22 cellular contexts compared by ENCODE assay signal in genomic region chr17:10460062-10460461, GRCh38. TPM values are rescaled to one million over a fixed set of nuclear protein-coding genes. Genes with fewer than 3 reads are reported as not detected.
A peak's percentile ranks its signal among the peaks of the same experiment; 100 is the strongest.
DNase-seq lines count a peak whose midpoint lies in the region; ATAC-seq and TF ChIP-seq lines count a peak whose summit lies in the region.
"Had no signal": no experiment of that assay in that cellular context is flagged by ENCODE, and none has a peak within 500 bp of the region (broad histone marks: within the 10 kb centered on the region; RNA-seq: fewer than 3 reads in every experiment).

No MANE protein-coding gene starts in this region.

- H3K27me3 Mint-ChIP-seq in GM23338 (ENCODE audit: insufficient read depth, low read depth, poor library complexity) (no peaks in the 10 kb centered on the region), WTC11 (ENCODE audit: low read depth) (no peaks in the 10 kb centered on the region)
- peaks cover 27 to 33% of the 10 kb centered on the region in 2 donors for H3K27me3 Mint-ChIP-seq in effector memory CD8-positive, alpha-beta T cell
- H3K27me3 Mint-ChIP-seq: CD4-positive, CD25-positive, alpha-beta regulatory T cell had no signal

- H3F3A ChIP-seq in GM23338 (replicated peaks; ENCODE audit: low read depth) = no peaks in the 10 kb centered on the region

- H3K9me3 Mint-ChIP-seq in GM23338 = peaks cover 3% of the 10 kb centered on the region; the same call in 1 of the 3 replicates
- H3K9me3 Mint-ChIP-seq in WTC11 = peaks cover 9% of the 10 kb centered on the region
- no peaks in the 10 kb centered on the region for H3K9me3 Mint-ChIP-seq in effector memory CD8-positive, alpha-beta T cell

- ATAC-seq in GM23338 = no peak
- no peak for ATAC-seq in WTC11
- no peak for ATAC-seq in effector memory CD8-positive, alpha-beta T cell (replicated peaks)
- no peak for ATAC-seq in GM19467 (IDR thresholded peaks at IDR 0.05; ENCODE audit: unreplicated experiment)

- no peaks in the 10 kb centered on the region for H3K27me3 ChIP-seq in GM23338 (ENCODE audit: insufficient read depth)
- H3K27me3 ChIP-seq in hepatocyte = peaks cover 5% of the 10 kb centered on the region
- peaks cover 0 to 18% (median 0%) of the 10 kb centered on the region in 7 donors for H3K27me3 ChIP-seq in spleen (replicated peaks in 1 of 7)
- H3K27me3 ChIP-seq: BE2C, BLaER1 had no signal

- H3K4me2 ChIP-seq in GM23338 (no peak overlapping the region), hepatocyte (no peak overlapping the region)
- H3K4me2 ChIP-seq: BLaER1 had no signal

- intact Hi-C loops in spleen (cut with DNase I; ENCODE audit: low total_unique reads) = no loop called here

- no peaks in the 10 kb centered on the region for H4K20me1 ChIP-seq in GM23338 (replicated peaks; ENCODE audit: insufficient read depth)
- H4K20me1 ChIP-seq in hepatocyte (ENCODE audit: insufficient read depth, poor library complexity, severe bottlenecking) = no peaks in the 10 kb centered on the region
- H4K20me1 ChIP-seq: BLaER1 had no signal

- DNase-seq in GM23338 (ENCODE audit: low spot score) = no peak
- peak; percentile 20 for DNase-seq in HuH-7 (ENCODE audit: low spot score)
- no peak for DNase-seq in WTC11 (ENCODE audit: low spot score)
- DNase-seq in hepatocyte (ENCODE audit: low spot score) = peak; percentile 37
- DNase-seq in spleen = no peak
- DNase-seq in effector memory CD8-positive, alpha-beta T cell = no peak
- DNase-seq: 8988T; ACHN; BE2C; C1 segment of cervical spinal cord; Caco-2; Calu3; CD4-positive, alpha-beta memory T cell; CD4-positive, CD25-positive, alpha-beta regulatory T cell; CD8-positive, alpha-beta memory T cell; DMS79 treated with DMSO at 0.1 percent for 48 hours; GF-D8 had no signal

- 61% methylated on average over 4 of the region's 4 CpGs for WGBS in hepatocyte (ENCODE audit: low lambda C conversion rate, missing lambda C conversion rate)
- 84 to 88% (median 86%) methylated on average over 4 of the region's 4 CpGs for WGBS in spleen, 5 donors

- TF ChIP-seq POLR2A in spleen (IDR thresholded peaks at IDR 0.05) = no peak

- H3K36me3 ChIP-seq in GM23338 (ENCODE audit: insufficient read depth) = no peaks in the 10 kb centered on the region
- no peaks in the 10 kb centered on the region for H3K36me3 ChIP-seq in hepatocyte (replicated peaks; ENCODE audit: insufficient read depth, low read depth)
- H3K36me3 ChIP-seq in spleen = no peaks in the 10 kb centered on the region
- H3K36me3 ChIP-seq: BE2C, BLaER1 had no signal

- peaks cover 2% of the 10 kb centered on the region; the same call in 1 of the 3 replicates for H3K4me1 Mint-ChIP-seq in GM23338
- H3K4me1 Mint-ChIP-seq in WTC11 = no peaks in the 10 kb centered on the region
- H3K4me1 Mint-ChIP-seq in effector memory CD8-positive, alpha-beta T cell (ENCODE audit: low read depth in 2 of 2) = no peaks in the 10 kb centered on the region
- H3K4me1 Mint-ChIP-seq: CD14-positive monocyte; CD4-positive, alpha-beta memory T cell; CD4-positive, CD25-positive, alpha-beta regulatory T cell; CD8-positive, alpha-beta memory T cell had no signal

- H3K27ac Mint-ChIP-seq in GM23338 = no peak overlapping the region
- no peak overlapping the region for H3K27ac Mint-ChIP-seq in WTC11
- no peak overlapping the region for H3K27ac Mint-ChIP-seq in effector memory CD8-positive, alpha-beta T cell
- H3K27ac Mint-ChIP-seq: CD14-positive monocyte; CD4-positive, alpha-beta memory T cell; CD4-positive, CD25-positive, alpha-beta regulatory T cell; CD8-positive, alpha-beta memory T cell had no signal

- POLR2A ChIA-PET in WTC11 (lab: Charles Lee) = no interaction called here

- H3K27ac ChIP-seq in GM23338 (ENCODE audit: low read depth) = no peak overlapping the region
- peak overlapping the region; percentile 49 for H3K27ac ChIP-seq in hepatocyte
- H3K27ac ChIP-seq in spleen = no peak overlapping the region
- H3K27ac ChIP-seq: BLaER1 had no signal

- H3K36me3 Mint-ChIP-seq in GM23338 (ENCODE audit: low read depth) = no peaks in the 10 kb centered on the region
- no peaks in the 10 kb centered on the region for H3K36me3 Mint-ChIP-seq in WTC11
- no peaks in the 10 kb centered on the region for H3K36me3 Mint-ChIP-seq in effector memory CD8-positive, alpha-beta T cell (ENCODE audit: insufficient read depth)
- H3K36me3 Mint-ChIP-seq: CD14-positive monocyte; CD4-positive, alpha-beta memory T cell; CD4-positive, CD25-positive, alpha-beta regulatory T cell; CD8-positive, alpha-beta memory T cell had no signal

- H3K9me3 ChIP-seq in hepatocyte (ENCODE audit: low read depth) = no peaks in the 10 kb centered on the region
- peaks cover 0 to 6% (median 0%) of the 10 kb centered on the region in 8 donors for H3K9me3 ChIP-seq in spleen
- H3K9me3 ChIP-seq: BE2C, Caco-2 had no signal

- H3K9me2 ChIP-seq in GM23338 (ENCODE audit: insufficient read depth) = no peaks in the 10 kb centered on the region
- H3K9me2 ChIP-seq in hepatocyte (replicated peaks; ENCODE audit: insufficient read depth) = no peaks in the 10 kb centered on the region

- CTCF ChIA-PET in WTC11 (lab: Charles Lee) = interaction anchor here (0.8 kb wide), 1 partner anchor 158 kb away, joined by 4 read pairs; no protein-coding TSS in a partner anchor

- H3K79me2 ChIP-seq in GM23338 (replicated peaks; ENCODE audit: insufficient read depth) (no peaks in the 10 kb centered on the region), hepatocyte (no peaks in the 10 kb centered on the region)

- H2AFZ ChIP-seq in GM23338 (0 out of 2 replicates have a peak overlapping the region, but pooled peaks have one; percentile 16), hepatocyte (no peak overlapping the region)

- no peak overlapping the region for H3K4me3 Mint-ChIP-seq in GM23338
- H3K4me3 Mint-ChIP-seq in WTC11 = no peak overlapping the region
- H3K4me3 Mint-ChIP-seq in effector memory CD8-positive, alpha-beta T cell = no peak overlapping the region
- H3K4me3 Mint-ChIP-seq: CD14-positive monocyte; CD4-positive, alpha-beta memory T cell; CD4-positive, CD25-positive, alpha-beta regulatory T cell; CD8-positive, alpha-beta memory T cell had no signal

- no peak for TF ChIP-seq CTCF in GM23338 (conservative IDR thresholded peaks at IDR 0.05; ENCODE audit: low read depth in 2 of 2)
- TF ChIP-seq CTCF in WTC11 (IDR thresholded peaks at IDR 0.05) = no peak
- no peak for TF ChIP-seq CTCF in hepatocyte (IDR thresholded peaks at IDR 0.05; ENCODE audit: poor library complexity)
- TF ChIP-seq CTCF in spleen (IDR thresholded peaks at IDR 0.05 in 8 of 11, conservative IDR thresholded peaks at IDR 0.05 in 3 of 11) = no peak

- H3K4me1 ChIP-seq in GM23338 (ENCODE audit: insufficient read depth) = no peaks in the 10 kb centered on the region
- H3K4me1 ChIP-seq in hepatocyte (ENCODE audit: insufficient read depth) = no peaks in the 10 kb centered on the region
- H3K4me1 ChIP-seq in spleen = no peaks in the 10 kb centered on the region
- H3K4me1 ChIP-seq: BE2C, BLaER1, Caco-2 had no signal

- H3K4me3 ChIP-seq in GM23338 = no peak overlapping the region
- no peak overlapping the region for H3K4me3 ChIP-seq in hepatocyte
- no peak overlapping the region for H3K4me3 ChIP-seq in spleen
- H3K4me3 ChIP-seq: BLaER1 had no signal

TF ChIP-seq in GM23338, 12 proteins besides CTCF, POLR2A, EP300 and RAD21 (continues in another document):
- TF ChIP-seq JUNB (IDR thresholded peaks at IDR 0.05; ENCODE audit: unreplicated experiment) (no peak), ZNF331 (CRISPR knock-in tag; IDR thresholded peaks at IDR 0.05; ENCODE audit: low read depth) (no peak), STAT1 (IDR thresholded peaks at IDR 0.05; ENCODE audit: unreplicated experiment) (no peak), ETS1 (IDR thresholded peaks at IDR 0.05) (no peak)

TF ChIP-seq in WTC11, 78 proteins besides CTCF, POLR2A, EP300 and RAD21:
- TF ChIP-seq NFYB (CRISPR knock-in tag; conservative IDR thresholded peaks at IDR 0.05; ENCODE audit: low read depth) (no peak), GABPB1 (CRISPR knock-in tag; IDR thresholded peaks at IDR 0.05) (0 out of 2 replicates have a peak, but pooled peaks have one; percentile 17), SP1 (CRISPR knock-in tag; conservative IDR thresholded peaks at IDR 0.05) (no peak), GTF2I (CRISPR knock-in tag; conservative IDR thresholded peaks at IDR 0.05) (no peak), E2F5 (CRISPR knock-in tag; IDR thresholded peaks at IDR 0.05) (no peak), SMAD3 (CRISPR knock-in tag; IDR thresholded peaks at IDR 0.05; ENCODE audit: borderline replicate concordance) (no peak)

RNA-seq across cellular contexts. Expression of gene MYH4, which starts 9.3 kb away (rescaled TPM):
- not detected in 2 replicates for total RNA-seq in GM23338 (2014; rRNA removed; shearing (Covaris generic))
- not detected in 2 replicates for polyA plus RNA-seq in GM23338 (2016; fragmentation: Nextera tagmentation; extraction: Ambion mirVana)
- not detected in 3 replicates for total RNA-seq in WTC11 (2021)
- total RNA-seq in hepatocyte = 2.8 and 4.8 TPM in 2 replicates
- polyA plus RNA-seq in hepatocyte = 1.8 and 2.1 TPM in 2 replicates
- not detected for total RNA-seq in spleen
- not detected for polyA plus RNA-seq in spleen
- total RNA-seq: Calu3; CD4-positive, alpha-beta memory T cell; CD4-positive, CD25-positive, alpha-beta regulatory T cell; CD8-positive, alpha-beta memory T cell had no signal
- polyA plus RNA-seq: AG04450; CD14-positive monocyte; CD4-positive, alpha-beta memory T cell; CD4-positive, CD25-positive, alpha-beta regulatory T cell; CD8-positive, alpha-beta memory T cell had no signal

RNA-seq across cellular contexts. Expression of gene MYH8, which starts 38.3 kb away (rescaled TPM):
- not detected in 2 replicates for total RNA-seq in GM23338 (2014; rRNA removed; shearing (Covaris generic))
- not detected in 2 replicates for polyA plus RNA-seq in GM23338 (2016; fragmentation: Nextera tagmentation; extraction: Ambion mirVana)
- not detected in 3 replicates for total RNA-seq in WTC11 (2021)
- not detected in 2 replicates for total RNA-seq in hepatocyte
- polyA plus RNA-seq in hepatocyte = 0.11 TPM in 1 of 2 replicates, not detected in the other
- total RNA-seq in spleen = under 1 TPM in 6 of 7 donors, not detected in 1; 0.11 to 0.54 (median 0.22) TPM
- polyA plus RNA-seq in spleen = under 1 TPM; 0.02 to 0.35 (median 0.11) TPM
- total RNA-seq: A673; Caco-2; Calu3; CD4-positive, alpha-beta memory T cell; CD4-positive, CD25-positive, alpha-beta regulatory T cell; CD8-positive, alpha-beta memory T cell had no signal
- polyA plus RNA-seq: AG04450; CD14-positive monocyte; CD4-positive, alpha-beta memory T cell; CD4-positive, CD25-positive, alpha-beta regulatory T cell; CD8-positive, alpha-beta memory T cell had no signal

RNA-seq across cellular contexts. Expression of gene MYH1, which starts 58.3 kb away (rescaled TPM):
- total RNA-seq in GM23338 (2014; rRNA removed; shearing (Covaris generic)) = not detected in 2 replicates
- not detected in 2 replicates for polyA plus RNA-seq in GM23338 (2016; fragmentation: Nextera tagmentation; extraction: Ambion mirVana)
- total RNA-seq in WTC11 (2021) = not detected in 3 replicates
- 0.12 TPM in 1 of 2 replicates, not detected in the other for total RNA-seq in hepatocyte
- not detected in 2 replicates for polyA plus RNA-seq in hepatocyte
- under 1 TPM in 1 of 7 donors, not detected in 6; 0.03 TPM for total RNA-seq in spleen
- polyA plus RNA-seq in spleen = under 1 TPM in 2 of 3 donors, not detected in 1; 0.06 to 0.09 TPM
- total RNA-seq: Caco-2; Calu3; CD4-positive, alpha-beta memory T cell; CD4-positive, CD25-positive, alpha-beta regulatory T cell; CD8-positive, alpha-beta memory T cell had no signal
- polyA plus RNA-seq: AG04450; CD14-positive monocyte; CD4-positive, alpha-beta memory T cell; CD4-positive, CD25-positive, alpha-beta regulatory T cell; CD8-positive, alpha-beta memory T cell had no signal

Comparison
In these comparisons a context has a peak if more than half of its experiments do, and no peak if none do; other contexts are left out.
1. DNase-seq: peak in HuH-7 (single experiment) and hepatocyte (single experiment); none in GM23338 (single experiment), WTC11 (single experiment), spleen (single experiment) and effector memory CD8-positive, alpha-beta T cell (0 of 3).